ENCODE assay signal across 27 cellular contexts in the genomic region with DNA sequence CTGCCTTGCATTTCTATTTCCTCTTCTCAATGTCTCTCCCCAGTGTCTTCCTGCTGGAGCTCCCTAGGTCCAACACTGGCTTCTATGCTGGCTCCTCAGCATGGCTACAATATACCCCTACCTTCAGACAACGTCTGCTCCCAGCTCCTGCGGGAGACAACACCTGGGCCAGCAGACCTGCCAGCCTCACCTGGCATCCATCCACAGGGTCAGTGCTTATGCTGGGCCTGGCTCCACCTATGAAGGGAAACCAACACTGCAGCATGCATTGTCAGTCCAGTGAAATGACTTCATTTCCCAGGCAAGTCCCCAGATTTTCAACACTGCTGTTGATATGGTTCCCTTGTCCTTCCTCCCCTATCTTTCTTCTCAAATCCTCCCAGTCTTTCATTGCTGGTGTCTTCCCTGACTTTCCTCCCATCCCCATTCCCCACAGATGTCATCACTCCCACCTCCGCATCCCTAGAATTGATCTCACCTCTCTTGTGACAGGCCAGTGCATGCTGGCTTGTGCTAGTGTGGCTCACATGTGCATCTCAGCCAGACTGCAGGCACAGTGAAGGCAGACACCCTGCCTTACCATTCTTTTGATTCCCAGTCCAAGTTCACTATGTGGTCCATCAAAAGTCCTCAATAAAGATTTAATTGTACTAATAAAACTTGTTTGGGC.
DNase-seq lines count a peak whose midpoint lies in the region; ATAC-seq and TF ChIP-seq lines count a peak whose summit lies in the region.
"Had no signal": no experiment of that assay in that cellular context is flagged by ENCODE, and none has a peak within 500 bp of the region (broad histone marks: within the 10 kb centered on the region; RNA-seq: fewer than 3 reads in every experiment).

No MANE protein-coding gene starts in this region.

- no TSS peak for BruUV-seq in MCF 10A (replicated peaks; lab: Mats Ljungman, UMichigan)

- H3K4me3 ChIP-seq in breast epithelium (no peak overlapping the region), ascending aorta (no peak overlapping the region), aorta (ENCODE audit: low read length in 2 of 2) (no peak overlapping the region), right atrium auricular region (no peak overlapping the region)
- H3K4me3 ChIP-seq: lower lobe of right lung, Peyer's patch, testis had no signal

- WGBS in aorta, 2 donors: 88% methylated on average over 3 of the region's 3 CpGs

- H3K27me3 ChIP-seq in breast epithelium: no peaks in the 10 kb centered on the region
- no peaks in the 10 kb centered on the region for H3K27me3 ChIP-seq in ascending aorta
- H3K27me3 ChIP-seq in aorta (ENCODE audit: control insufficient read depth in 1 of 2, insufficient read depth in 2 of 2, low read length in 1 of 2): no peaks in the 10 kb centered on the region
- H3K27me3 ChIP-seq in right atrium auricular region: no peaks in the 10 kb centered on the region
- H3K27me3 ChIP-seq: brain microvascular endothelial cell, Peyer's patch, testis had no signal

- H3K27ac ChIP-seq in breast epithelium (peak overlapping the region; percentile 68 to 86), ascending aorta (peak overlapping the region; percentile 45 to 67), aorta (ENCODE audit: low read depth in 1 of 2, low read length in 2 of 2) (peak overlapping the region; percentile 48 to 72), right atrium auricular region (no peak overlapping the region)
- H3K27ac ChIP-seq: brain microvascular endothelial cell, lower lobe of right lung, Peyer's patch, testis had no signal

- TF ChIP-seq CTCF in breast epithelium (IDR thresholded peaks at IDR 0.05) (no peak), MCF 10A (IDR thresholded peaks at IDR 0.05; ENCODE audit: unreplicated experiment) (no peak), ascending aorta (IDR thresholded peaks at IDR 0.05) (no peak), right atrium auricular region (IDR thresholded peaks at IDR 0.05) (no peak)

- H3K4me3 Mint-ChIP-seq in MCF 10A (ENCODE audit: unreplicated experiment): no peak overlapping the region
- H3K4me3 Mint-ChIP-seq in activated T-helper 17 cell treated with anti-CD3 and anti-CD28 coated beads, Interleukin-2, amount 50 U/mL, for 72 hours: no peak overlapping the region
- H3K4me3 Mint-ChIP-seq: activated T-cell treated with anti-CD3 and anti-CD28 coated beads, Interleukin-2, amount 50 U/mL, for 24 hours; CD8-positive, alpha-beta T cell; HFFc6; IgD-negative memory B cell; T-helper 2 cell treated with Interferon-gamma antibody and Interleukin-4, amounts not matched to agents 5 μg/mL and 100 μg/mL, for 36 hours had no signal

- POLR2A ChIA-PET in MCF 10A (lab: Yijun Ruan, JAX): no interaction called here

- no peak for TF ChIP-seq POLR2A in breast epithelium (IDR thresholded peaks at IDR 0.05)

- H3K4me1 Mint-ChIP-seq in MCF 10A (ENCODE audit: insufficient read depth, unreplicated experiment): peaks cover 32% of the 10 kb centered on the region
- H3K4me1 Mint-ChIP-seq in activated T-helper 17 cell treated with anti-CD3 and anti-CD28 coated beads, Interleukin-2, amount 50 U/mL, for 72 hours: no peaks in the 10 kb centered on the region

- ATAC-seq in left lobe of liver (peak; percentile 54), aorta (ENCODE audit: low FRiP score) (no peak)
- ATAC-seq in activated T-helper 17 cell treated with anti-CD3 and anti-CD28 coated beads, Interleukin-2, amount 50 U/mL, for 72 hours (replicated peaks): no peak
- ATAC-seq: CD8-positive, alpha-beta T cell; sciatic nerve had no signal

- no peaks in the 10 kb centered on the region for H3K36me3 ChIP-seq in breast epithelium
- no peaks in the 10 kb centered on the region for H3K36me3 ChIP-seq in ascending aorta
- no peaks in the 10 kb centered on the region for H3K36me3 ChIP-seq in aorta (ENCODE audit: control insufficient read depth in 1 of 2, insufficient read depth in 2 of 2, low read length in 1 of 2)
- H3K36me3 ChIP-seq in right atrium auricular region: no peaks in the 10 kb centered on the region
- H3K36me3 ChIP-seq: brain microvascular endothelial cell, lower lobe of right lung, Peyer's patch had no signal

- no peak overlapping the region for H3K27ac Mint-ChIP-seq in MCF 10A (ENCODE audit: low read depth, unreplicated experiment)
- H3K27ac Mint-ChIP-seq in activated T-helper 17 cell treated with anti-CD3 and anti-CD28 coated beads, Interleukin-2, amount 50 U/mL, for 72 hours: no peak overlapping the region
- H3K27ac Mint-ChIP-seq: activated T-cell treated with anti-CD3 and anti-CD28 coated beads, Interleukin-2, amount 50 U/mL, for 24 hours; CD8-positive, alpha-beta T cell; HFFc6; IgD-negative memory B cell; T-helper 2 cell treated with Interferon-gamma antibody and Interleukin-4, amounts not matched to agents 5 μg/mL and 100 μg/mL, for 36 hours had no signal

- intact Hi-C loops in breast epithelium (cut with DNase I; ENCODE audit: low total_unique reads) (no loop called here), MCF 10A (cut with micrococcal nuclease) (no loop called here), ascending aorta (cut with DNase I) (no loop called here), aorta (cut with DNase I) (no loop called here)

- H3K9me3 ChIP-seq in breast epithelium (no peaks in the 10 kb centered on the region), ascending aorta (no peaks in the 10 kb centered on the region), aorta (ENCODE audit: control insufficient read depth, low read length) (no peaks in the 10 kb centered on the region), right atrium auricular region (no peaks in the 10 kb centered on the region)
- H3K9me3 ChIP-seq: lower lobe of right lung, Peyer's patch, testis had no signal

- peaks cover 7% of the 10 kb centered on the region for H3K9me3 Mint-ChIP-seq in MCF 10A (ENCODE audit: unreplicated experiment)
- no peaks in the 10 kb centered on the region for H3K9me3 Mint-ChIP-seq in activated T-helper 17 cell treated with anti-CD3 and anti-CD28 coated beads, Interleukin-2, amount 50 U/mL, for 72 hours
- H3K9me3 Mint-ChIP-seq: activated T-cell treated with anti-CD3 and anti-CD28 coated beads, Interleukin-2, amount 50 U/mL, for 24 hours; CD8-positive, alpha-beta T cell; IgD-negative memory B cell; T-helper 2 cell treated with Interferon-gamma antibody and Interleukin-4, amounts not matched to agents 5 μg/mL and 100 μg/mL, for 36 hours had no signal

- no peaks in the 10 kb centered on the region for H3K36me3 Mint-ChIP-seq in MCF 10A (ENCODE audit: insufficient read depth, unreplicated experiment)
- H3K36me3 Mint-ChIP-seq in activated T-helper 17 cell treated with anti-CD3 and anti-CD28 coated beads, Interleukin-2, amount 50 U/mL, for 72 hours (ENCODE audit: low read depth): no peaks in the 10 kb centered on the region
- H3K36me3 Mint-ChIP-seq: CD8-positive, alpha-beta T cell had no signal

- CTCF ChIA-PET in MCF 10A (lab: Yijun Ruan, JAX): no interaction called here

- H3K4me1 ChIP-seq in breast epithelium: no peaks in the 10 kb centered on the region
- peaks cover 0 to 11% of the 10 kb centered on the region in 2 donors for H3K4me1 ChIP-seq in ascending aorta
- peaks cover 0 to 15% of the 10 kb centered on the region in 2 donors for H3K4me1 ChIP-seq in aorta (ENCODE audit: control insufficient read depth in 1 of 2, insufficient read depth in 2 of 2, low read length in 2 of 2)
- peaks cover 0 to 5% of the 10 kb centered on the region in 2 donors for H3K4me1 ChIP-seq in right atrium auricular region
- H3K4me1 ChIP-seq: lower lobe of right lung, testis had no signal

- no peak for DNase-seq in breast epithelium (ENCODE audit: low spot score in 2 of 2)
- no peak for DNase-seq in MCF 10A (ENCODE audit: unreplicated experiment)
- DNase-seq in ascending aorta (ENCODE audit: low spot score in 2 of 2): no peak
- no peak for DNase-seq in left lobe of liver (ENCODE audit: low spot score)
- DNase-seq in aorta: no peak
- no peak for DNase-seq in HPDE6-E6E7 (ENCODE audit: extremely low spot score)
- DNase-seq in right atrium auricular region (ENCODE audit: low spot score): no peak
- DNase-seq: activated CD4-positive, alpha-beta T cell treated with anti-CD3 and anti-CD28 coated beads for 4 hours; activated T-cell treated with anti-CD3 and anti-CD28 coated beads, Interleukin-2, amount 50 U/mL, for 24 hours; AML-193; brain microvascular endothelial cell; CD8-positive, alpha-beta T cell; DMS 273 treated with DMSO at 0.1 percent for 48 hours; GOT3; HFFc6; NCI-H1105 treated with DMSO at 0.1 percent for 48 hours; NCI-H2081; posterior cingulate gyrus; SHP77 treated with DMSO at 0.1 percent for 48 hours; stimulated activated naive CD4-positive, alpha-beta T cell; testis had no signal

- H3K27me3 Mint-ChIP-seq in MCF 10A (ENCODE audit: insufficient read depth, unreplicated experiment): no peaks in the 10 kb centered on the region
- H3K27me3 Mint-ChIP-seq in activated T-helper 17 cell treated with anti-CD3 and anti-CD28 coated beads, Interleukin-2, amount 50 U/mL, for 72 hours: peaks cover 39% of the 10 kb centered on the region

Comparison
In these comparisons a context has a peak if more than half of its experiments do, and no peak if none do; other contexts are left out.
1. H3K27ac ChIP-seq: peak in breast epithelium (2 of 2), ascending aorta (2 of 2) and aorta (2 of 2); none in right atrium auricular region (0 of 2).